Comparison of ENCODE assay signal across 8 cellular contexts in the genomic region with DNA sequence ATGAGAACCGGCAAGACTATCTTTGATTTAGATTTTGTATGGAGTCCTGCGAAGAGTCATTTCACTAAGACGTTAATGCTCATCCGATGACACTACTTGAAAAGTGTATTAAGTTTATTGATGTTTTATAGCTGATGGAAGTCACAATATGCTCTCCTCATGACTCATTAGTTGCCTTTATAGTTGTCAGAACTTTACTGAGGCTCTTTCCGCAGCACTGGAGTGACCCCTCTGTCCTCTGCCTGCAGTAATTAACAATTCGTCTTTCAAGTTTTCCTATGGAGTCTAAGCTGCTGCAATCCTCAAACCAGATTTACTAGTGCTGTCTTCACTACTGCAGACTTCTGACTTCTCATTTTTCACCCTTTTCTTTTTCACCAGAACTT. TPM values are rescaled to one million over a fixed set of nuclear protein-coding genes. Genes with fewer than 3 reads are reported as not detected.
DNase-seq lines count a peak whose midpoint lies in the region; ATAC-seq and TF ChIP-seq lines count a peak whose summit lies in the region.

No MANE protein-coding gene starts in this region.

- H3K9me3 ChIP-seq in OCI-LY3 (ENCODE audit: insufficient read depth, low read length): no peaks in the 10 kb centered on the region
- H3K9me3 ChIP-seq in ectodermal cell (ENCODE audit: control insufficient read depth, low read length): no peaks in the 10 kb centered on the region

- TF ChIP-seq CTCF in OCI-LY3 (IDR thresholded peaks at IDR 0.05; ENCODE audit: low read depth, low read length): no peak
- TF ChIP-seq CTCF in natural killer cell (IDR thresholded peaks at IDR 0.05): peak; percentile 21

- H3K4me1 Mint-ChIP-seq in natural killer cell: peaks cover 39 to 50% of the 10 kb centered on the region in 2 donors

- H3K27ac ChIP-seq in OCI-LY3 (ENCODE audit: low read length): peak overlapping the region; percentile 87
- no peak overlapping the region for H3K27ac ChIP-seq in ectodermal cell (ENCODE audit: insufficient read depth, low read depth, low read length, poor library complexity, severe bottlenecking)

- H4K20me1 ChIP-seq in OCI-LY3 (ENCODE audit: insufficient read depth, low read length): no peaks in the 10 kb centered on the region

- peak overlapping the region; percentile 95 for H3K4me2 ChIP-seq in OCI-LY3 (ENCODE audit: low read length)

- DNase-seq in ELR (ENCODE audit: low read depth): peak; percentile 56
- DNase-seq in natural killer cell: no peak
- DNase-seq in NCI-H2107 (lab: John Stamatoyannopoulos, UW): no peak
- DNase-seq in SK-N-DZ (ENCODE audit: low spot score): no peak

- H3K27me3 ChIP-seq in OCI-LY3 (ENCODE audit: low read depth, low read length): no peaks in the 10 kb centered on the region
- H3K27me3 ChIP-seq in ectodermal cell (ENCODE audit: control insufficient read depth, insufficient read depth, low read length, poor library complexity, severe bottlenecking): no peaks in the 10 kb centered on the region

- H2AFZ ChIP-seq in OCI-LY3 (ENCODE audit: low read depth, low read length): no peak overlapping the region

- peaks cover 5% of the 10 kb centered on the region for H3K36me3 Mint-ChIP-seq in natural killer cell

- H3K36me3 ChIP-seq in OCI-LY3 (replicated peaks; ENCODE audit: low read depth, low read length) (peaks cover 5% of the 10 kb centered on the region), ectodermal cell (ENCODE audit: control insufficient read depth, insufficient read depth, low read length) (no peaks in the 10 kb centered on the region)

- H3K9ac ChIP-seq in OCI-LY3 (ENCODE audit: low read length): peak overlapping the region; percentile 90

- H3K27ac Mint-ChIP-seq in natural killer cell: peak overlapping the region; percentile 99 to 100

- H3K4me1 ChIP-seq in OCI-LY3 (ENCODE audit: low read length) (peaks cover 7% of the 10 kb centered on the region; the same call in 1 of the 2 replicates), ectodermal cell (ENCODE audit: control insufficient read depth, insufficient read depth, low read length) (peaks cover 5% of the 10 kb centered on the region)

- H3K4me3 Mint-ChIP-seq in natural killer cell: peak overlapping the region; percentile 98

- intact Hi-C loops in natural killer cell (cut with micrococcal nuclease): loop anchor here (2.0 kb wide), 1 partner anchor 23 kb away; no protein-coding TSS in a partner anchor

- H3K4me3 ChIP-seq in OCI-LY3 (ENCODE audit: low read length) (peak overlapping the region; percentile 99), ectodermal cell (ENCODE audit: insufficient read depth, low read depth, low read length) (peak overlapping the region; percentile 94)

- H3K9me3 Mint-ChIP-seq in natural killer cell: no peaks in the 10 kb centered on the region

- ATAC-seq in natural killer cell (peak in 1 of 3 donors; percentile 8), GM18868 (IDR thresholded peaks at IDR 0.05; ENCODE audit: unreplicated experiment) (no peak), GM21723 (IDR thresholded peaks at IDR 0.05; ENCODE audit: unreplicated experiment) (no peak)

- H3K27me3 Mint-ChIP-seq in natural killer cell (ENCODE audit: low read depth in 2 of 2): no peaks in the 10 kb centered on the region

- WGBS in ectodermal cell, 2 experiments: 12 to 14% methylated on average over 6 of the region's 6 CpGs

- H3K79me2 ChIP-seq in OCI-LY3 (ENCODE audit: low read length): peaks cover 51% of the 10 kb centered on the region

RNA-seq across cellular contexts. Expression of gene USP16, which starts 0.9 kb away (rescaled TPM):
- 24.5 TPM for polyA plus RNA-seq in ectodermal cell (2013, experiment 1 of 4)
- polyA plus RNA-seq in ectodermal cell (2013, experiment 2 of 4): 24.8 TPM
- 17.5 TPM for polyA plus RNA-seq in ectodermal cell (2013, experiment 3 of 4)
- 20.6 TPM for polyA plus RNA-seq in ectodermal cell (2013, experiment 4 of 4)
- 10 to 100 TPM; 67.9 to 76.9 (median 75.7) TPM for total RNA-seq in natural killer cell
- 28.3 and 29.2 TPM in 2 replicates for polyA plus RNA-seq in SK-N-DZ (2014; cell fraction: cytosol; rRNA removed)
- 33.3 and 36.1 TPM in 2 replicates for polyA plus RNA-seq in SK-N-DZ (2014; cell fraction: nucleus; rRNA removed)

RNA-seq across cellular contexts. Expression of gene RWDD2B, which starts 6.2 kb away (rescaled TPM):
- polyA plus RNA-seq in ectodermal cell (2013, experiment 1 of 4): 11.0 TPM
- 11.5 TPM for polyA plus RNA-seq in ectodermal cell (2013, experiment 2 of 4)
- polyA plus RNA-seq in ectodermal cell (2013, experiment 3 of 4): 10.1 TPM
- 9.4 TPM for polyA plus RNA-seq in ectodermal cell (2013, experiment 4 of 4)
- total RNA-seq in natural killer cell: 1 to 10 TPM; 5.2 to 8.6 (median 5.9) TPM
- 14.8 and 15.7 TPM in 2 replicates for polyA plus RNA-seq in SK-N-DZ (2014; cell fraction: cytosol; rRNA removed)
- polyA plus RNA-seq in SK-N-DZ (2014; cell fraction: nucleus; rRNA removed): 8.6 and 10.6 TPM in 2 replicates

RNA-seq across cellular contexts. Expression of gene LTN1, which starts 32.6 kb away (rescaled TPM):
- 21.3 TPM for polyA plus RNA-seq in ectodermal cell (2013, experiment 1 of 4)
- polyA plus RNA-seq in ectodermal cell (2013, experiment 2 of 4): 26.2 TPM
- 18.2 TPM for polyA plus RNA-seq in ectodermal cell (2013, experiment 3 of 4)
- 20.8 TPM for polyA plus RNA-seq in ectodermal cell (2013, experiment 4 of 4)
- 10 to 100 TPM; 33.7 to 43.1 (median 35.0) TPM for total RNA-seq in natural killer cell
- 14.8 and 21.2 TPM in 2 replicates for polyA plus RNA-seq in SK-N-DZ (2014; cell fraction: cytosol; rRNA removed)
- 28.8 and 38.9 TPM in 2 replicates for polyA plus RNA-seq in SK-N-DZ (2014; cell fraction: nucleus; rRNA removed)

RNA-seq across cellular contexts. Expression of gene CCT8, which starts 48.1 kb away (rescaled TPM):
- polyA plus RNA-seq in ectodermal cell (2013, experiment 1 of 4): 287 TPM
- polyA plus RNA-seq in ectodermal cell (2013, experiment 2 of 4): 297 TPM
- polyA plus RNA-seq in ectodermal cell (2013, experiment 3 of 4): 231 TPM
- 247 TPM for polyA plus RNA-seq in ectodermal cell (2013, experiment 4 of 4)
- total RNA-seq in natural killer cell: 10 to 100 TPM; 76.2 to 90.3 (median 82.9) TPM
- 337 and 354 TPM in 2 replicates for polyA plus RNA-seq in SK-N-DZ (2014; cell fraction: cytosol; rRNA removed)
- 193 and 255 TPM in 2 replicates for polyA plus RNA-seq in SK-N-DZ (2014; cell fraction: nucleus; rRNA removed)
